9 cellular contexts compared by ENCODE assay signal in the genomic region with DNA sequence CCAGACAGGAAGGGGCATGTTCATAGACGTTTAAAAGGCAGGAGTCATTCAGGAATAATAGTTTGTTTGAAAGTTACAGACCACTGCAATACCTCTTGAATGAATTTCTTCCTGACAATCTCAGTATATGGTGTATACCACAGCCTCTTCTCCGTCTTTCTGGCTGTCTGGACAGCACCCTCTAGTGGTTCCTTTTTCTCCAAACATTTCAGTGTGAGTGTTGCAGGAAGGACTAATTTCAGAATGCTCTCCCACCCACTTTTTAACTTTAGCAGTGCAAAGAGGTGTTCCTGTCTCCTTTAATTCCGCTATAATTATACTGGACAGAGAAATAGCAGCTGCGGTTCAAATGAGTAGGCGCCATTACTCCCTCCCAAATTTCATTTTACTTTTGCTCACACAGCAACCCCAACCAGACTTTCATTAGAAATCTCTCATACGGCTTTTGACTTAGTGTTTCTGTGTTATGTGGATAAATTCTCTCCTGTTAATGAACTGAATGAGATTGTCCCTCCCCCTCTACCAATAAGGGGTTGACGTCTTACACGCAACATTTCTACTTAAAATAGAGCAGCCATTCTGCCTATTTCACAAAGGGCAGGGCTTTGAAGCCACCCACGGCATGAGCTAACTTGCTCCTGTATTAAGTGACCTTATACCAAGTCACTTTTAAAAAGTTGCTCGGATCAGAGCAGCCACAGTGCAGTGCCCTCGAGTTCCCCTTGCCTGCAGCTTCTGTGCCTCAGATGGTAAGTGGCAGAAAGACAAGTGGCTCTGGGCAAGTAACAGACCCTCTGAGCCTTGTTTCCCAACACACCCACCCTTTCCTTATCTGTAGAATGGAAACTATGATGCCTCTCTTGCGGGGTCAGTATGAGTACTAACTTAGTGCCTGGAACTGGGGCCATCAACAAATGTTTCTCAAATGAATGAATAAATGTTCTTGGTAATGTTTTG.
A peak's percentile ranks its signal among the peaks of the same experiment; 100 is the strongest.
DNase-seq lines count a peak whose midpoint lies in the region; ATAC-seq, FAIRE-seq and TF ChIP-seq lines count a peak whose summit lies in the region.
"Had no signal": no experiment of that assay in that cellular context is flagged by ENCODE, and none has a peak within 500 bp of the region (broad histone marks: within the 10 kb centered on the region; RNA-seq: fewer than 3 reads in every experiment).

No MANE protein-coding gene starts in this region.

- H3K27me3 Mint-ChIP-seq in chondrocyte (ENCODE audit: low read depth): peaks cover 40% of the 10 kb centered on the region
- no peaks in the 10 kb centered on the region for H3K27me3 Mint-ChIP-seq in activated CD4-positive, alpha-beta memory T cell treated with anti-CD3 and anti-CD28 coated beads for 36 hours

- H3K4me1 ChIP-seq in lower lobe of right lung: no peaks in the 10 kb centered on the region
- H3K4me1 ChIP-seq: gastrocnemius medialis had no signal

- TF ChIP-seq CTCF in GM12864 (IDR thresholded peaks at IDR 0.05; ENCODE audit: low read depth, low read length, missing control alignments): peak; percentile 71
- peak; percentile 88 for TF ChIP-seq CTCF in chondrocyte (IDR thresholded peaks at IDR 0.05)
- peak; percentile 70 for TF ChIP-seq CTCF in lower lobe of right lung (IDR thresholded peaks at IDR 0.05)

- H3K36me3 Mint-ChIP-seq in chondrocyte (ENCODE audit: low read depth): no peaks in the 10 kb centered on the region
- H3K36me3 Mint-ChIP-seq in activated CD4-positive, alpha-beta memory T cell treated with anti-CD3 and anti-CD28 coated beads for 36 hours: no peaks in the 10 kb centered on the region

- ATAC-seq in HG02981 (IDR thresholded peaks at IDR 0.05; ENCODE audit: unreplicated experiment) (peak; percentile 67), lower lobe of right lung (peak; percentile 72 to 75), GM18858 (IDR thresholded peaks at IDR 0.05; ENCODE audit: unreplicated experiment) (no peak)

- H3K9me3 ChIP-seq in lower lobe of right lung: no peaks in the 10 kb centered on the region
- H3K9me3 ChIP-seq: gastrocnemius medialis had no signal

- FAIRE-seq in A204.1 (lab: Jason Lieb, UNC): peak; percentile 56

- H3K36me3 ChIP-seq in lower lobe of right lung: no peaks in the 10 kb centered on the region
- H3K36me3 ChIP-seq: gastrocnemius medialis had no signal

- H3K27ac Mint-ChIP-seq in chondrocyte (ENCODE audit: unreplicated experiment): no peak overlapping the region
- H3K27ac Mint-ChIP-seq in activated CD4-positive, alpha-beta memory T cell treated with anti-CD3 and anti-CD28 coated beads for 36 hours: no peak overlapping the region

- POLR2A ChIA-PET in activated CD4-positive, alpha-beta memory T cell treated with anti-CD3 and anti-CD28 coated beads for 36 hours (lab: Charles Lee): no interaction called here

- no peaks in the 10 kb centered on the region for H3K4me1 Mint-ChIP-seq in chondrocyte (ENCODE audit: low read depth)
- no peaks in the 10 kb centered on the region for H3K4me1 Mint-ChIP-seq in activated CD4-positive, alpha-beta memory T cell treated with anti-CD3 and anti-CD28 coated beads for 36 hours (ENCODE audit: low read depth)

- CTCF ChIA-PET in activated CD4-positive, alpha-beta memory T cell treated with anti-CD3 and anti-CD28 coated beads for 36 hours (lab: Charles Lee): interaction anchor here (0.7 to 0.8 kb wide), 2 partner anchors 55 to 658 kb away, joined by 3 read pairs; no protein-coding TSS in a partner anchor

- no peak overlapping the region for H3K27ac ChIP-seq in lower lobe of right lung
- H3K27ac ChIP-seq: gastrocnemius medialis had no signal

- peak; percentile 5 for DNase-seq in GM12864 (ENCODE audit: low read depth)
- DNase-seq in NCI-H69 (lab: John Stamatoyannopoulos, UW): peak; percentile 64
- DNase-seq in chondrocyte (ENCODE audit: low spot score): no peak
- DNase-seq in lower lobe of right lung: no peak
- DNase-seq in activated CD4-positive, alpha-beta memory T cell treated with anti-CD3 and anti-CD28 coated beads for 36 hours: no peak
- DNase-seq: gastrocnemius medialis had no signal

- H3K4me3 ChIP-seq in GM12864 (ENCODE audit: low read depth, low read length): no peak overlapping the region
- no peak overlapping the region for H3K4me3 ChIP-seq in lower lobe of right lung
- H3K4me3 ChIP-seq: gastrocnemius medialis had no signal

- intact Hi-C loops in lower lobe of right lung (cut with DNase I): no loop called here
- intact Hi-C loops in activated CD4-positive, alpha-beta memory T cell treated with anti-CD3 and anti-CD28 coated beads for 36 hours (cut with micrococcal nuclease): no loop called here

- H3K9me3 Mint-ChIP-seq in chondrocyte (ENCODE audit: low read depth): no peaks in the 10 kb centered on the region
- H3K9me3 Mint-ChIP-seq in activated CD4-positive, alpha-beta memory T cell treated with anti-CD3 and anti-CD28 coated beads for 36 hours: no peaks in the 10 kb centered on the region

- peaks cover 27% of the 10 kb centered on the region for H3K27me3 ChIP-seq in lower lobe of right lung (ENCODE audit: low read depth)

- H3K4me3 Mint-ChIP-seq in chondrocyte (ENCODE audit: unreplicated experiment): no peak overlapping the region
- no peak overlapping the region for H3K4me3 Mint-ChIP-seq in activated CD4-positive, alpha-beta memory T cell treated with anti-CD3 and anti-CD28 coated beads for 36 hours

Comparison
In these comparisons a context has a peak if more than half of its experiments do, and no peak if none do; other contexts are left out.
1. DNase-seq: peak in GM12864 (single experiment) and NCI-H69 (single experiment); none in chondrocyte (single experiment), lower lobe of right lung (single experiment) and activated CD4-positive, alpha-beta memory T cell treated with anti-CD3 and anti-CD28 coated beads for 36 hours (single experiment).
2. Peak in every context shown above with its lines, with median percentiles within 50 percentile points of each other: CTCF ChIP-seq.